ENCODE assay signal across 8 cellular contexts in genomic region chr2:226792155-226792871, GRCh38. TPM values are rescaled to one million over a fixed set of nuclear protein-coding genes. Genes with fewer than 3 reads are reported as not detected.
DNase-seq lines count a peak whose midpoint lies in the region; ATAC-seq and TF ChIP-seq lines count a peak whose summit lies in the region.

No MANE protein-coding gene starts in this region.

- H3K27ac Mint-ChIP-seq in activated T-cell treated with anti-CD3 and anti-CD28 coated beads, Interleukin-2, amount 50 U/mL, for 24 hours, result peak overlapping the region; percentile 93

- H3K4me1 ChIP-seq in foreskin keratinocyte (peaks cover 7% of the 10 kb centered on the region), skeletal muscle tissue (ENCODE audit: control insufficient read depth in 3 of 3, insufficient read depth in 3 of 3, low read length in 3 of 3) (peaks cover 46 to 63% (median 56%) of the 10 kb centered on the region in 3 donors)

- H3K27ac ChIP-seq in WERI-Rb-1, result peak overlapping the region; percentile 79
- H3K27ac ChIP-seq in foreskin keratinocyte, result peak overlapping the region; percentile 99
- H3K27ac ChIP-seq in skeletal muscle tissue (ENCODE audit: low read depth, low read length), result peak overlapping the region; percentile 89

- H3K36me3 ChIP-seq in WERI-Rb-1, result no peaks in the 10 kb centered on the region
- peaks cover 7 to 16% (median 12%) of the 10 kb centered on the region in 3 donors for H3K36me3 ChIP-seq in skeletal muscle tissue (ENCODE audit: control insufficient read depth in 3 of 3, insufficient read depth in 3 of 3, low read length in 3 of 3)

- ATAC-seq in foreskin keratinocyte, result no peak
- ATAC-seq in HG02610 (IDR thresholded peaks at IDR 0.05; ENCODE audit: unreplicated experiment), result no peak

- H3K27me3 ChIP-seq in WERI-Rb-1 (ENCODE audit: insufficient read depth, low read depth, severe bottlenecking) (no peaks in the 10 kb centered on the region), foreskin keratinocyte (no peaks in the 10 kb centered on the region), skeletal muscle tissue (ENCODE audit: control insufficient read depth in 3 of 3, insufficient read depth in 3 of 3, low read length in 3 of 3) (no peaks in the 10 kb centered on the region)

- no peaks in the 10 kb centered on the region for H3K9me3 ChIP-seq in WERI-Rb-1 (ENCODE audit: severe bottlenecking)
- H3K9me3 ChIP-seq in skeletal muscle tissue (ENCODE audit: control insufficient read depth in 3 of 3, low read length in 3 of 3), result no peaks in the 10 kb centered on the region

- H3K9ac ChIP-seq in skeletal muscle tissue (ENCODE audit: low read depth in 1 of 3, low read length in 3 of 3), result peak overlapping the region; percentile 86 to 92 (median 92)

- no peaks in the 10 kb centered on the region for H3K9me3 Mint-ChIP-seq in activated T-cell treated with anti-CD3 and anti-CD28 coated beads, Interleukin-2, amount 50 U/mL, for 24 hours

- H3K4me3 ChIP-seq in WERI-Rb-1 (ENCODE audit: low read depth, low read length) (peak overlapping the region; percentile 50), skeletal muscle tissue (ENCODE audit: low read length in 3 of 3) (peak overlapping the region; percentile 57 to 74 (median 73))

- TF ChIP-seq CTCF in WERI-Rb-1 (IDR thresholded peaks at IDR 0.05; ENCODE audit: low read depth, low read length), result no peak
- TF ChIP-seq CTCF in foreskin keratinocyte (conservative IDR thresholded peaks at IDR 0.05), result no peak

- H3K4me3 Mint-ChIP-seq in activated T-cell treated with anti-CD3 and anti-CD28 coated beads, Interleukin-2, amount 50 U/mL, for 24 hours, result peak overlapping the region; percentile 80

- peaks cover 13% of the 10 kb centered on the region for H3K36me3 Mint-ChIP-seq in activated T-cell treated with anti-CD3 and anti-CD28 coated beads, Interleukin-2, amount 50 U/mL, for 24 hours (ENCODE audit: low read depth)

- H3K4me1 Mint-ChIP-seq in activated T-cell treated with anti-CD3 and anti-CD28 coated beads, Interleukin-2, amount 50 U/mL, for 24 hours (ENCODE audit: low read depth), result peaks cover 55% of the 10 kb centered on the region

- DNase-seq in activated T-cell treated with anti-CD3 and anti-CD28 coated beads, Interleukin-2, amount 50 U/mL, for 24 hours, result no peak
- DNase-seq in activated T-cell treated with anti-CD3 and anti-CD28 coated beads for 4 hours (no peak), WERI-Rb-1 (no peak), foreskin keratinocyte (peak in 1 of 2 donors; percentile 61), NCI-H226 (no peak), NCI-H774 (lab: John Stamatoyannopoulos, UW) (no peak)

- no peaks in the 10 kb centered on the region for H3K27me3 Mint-ChIP-seq in activated T-cell treated with anti-CD3 and anti-CD28 coated beads, Interleukin-2, amount 50 U/mL, for 24 hours

RNA-seq across cellular contexts. Expression of gene IRS1, which starts 7.3 kb away (rescaled TPM):
- total RNA-seq in foreskin keratinocyte (23.9 and 31.9 TPM in 2 replicates), skeletal muscle tissue (13.0 TPM)
- 5.7 and 10.1 TPM in 2 replicates for polyA plus RNA-seq in foreskin keratinocyte

RNA-seq across cellular contexts. Expression of gene RHBDD1, which starts 43.5 kb away (rescaled TPM):
- total RNA-seq in foreskin keratinocyte (23.4 and 32.8 TPM in 2 replicates), skeletal muscle tissue (37.6 TPM)
- polyA plus RNA-seq in foreskin keratinocyte, result 6.3 and 6.6 TPM in 2 replicates
